ENCODE assay signal across 1 cellular context in genomic region chr14:74982661-74983060, GRCh38.
TF ChIP-seq lines count a peak whose summit lies in the region.

No MANE protein-coding gene starts in this region.

TF ChIP-seq in endothelial cell of umbilical vein, 7 proteins besides CTCF, POLR2A, EP300 and RAD21 (continued from another document):
- no peak for TF ChIP-seq MAX (IDR thresholded peaks at IDR 0.05; ENCODE audit: insufficient read depth, insufficient read length)
- TF ChIP-seq GATA2 (IDR thresholded peaks at IDR 0.05; ENCODE audit: insufficient read depth, insufficient read length, low read depth, low read length) = no peak
- TF ChIP-seq FOS (IDR thresholded peaks at IDR 0.05; ENCODE audit: borderline replicate concordance, insufficient read depth, low read length) = no peak
- no peak for TF ChIP-seq JUN (IDR thresholded peaks at IDR 0.05; ENCODE audit: borderline replicate concordance, insufficient read depth, insufficient read length, low read depth)
- no peak for TF ChIP-seq EZH2 (IDR thresholded peaks at IDR 0.05; ENCODE audit: borderline replicate concordance, low read depth, low read length, severe bottlenecking)
- TF ChIP-seq POLR2AphosphoS5 (IDR thresholded peaks at IDR 0.05; ENCODE audit: insufficient read depth, low read depth, low read length) = no peak
